ENCODE assay signal across 22 cellular contexts in the genomic region with DNA sequence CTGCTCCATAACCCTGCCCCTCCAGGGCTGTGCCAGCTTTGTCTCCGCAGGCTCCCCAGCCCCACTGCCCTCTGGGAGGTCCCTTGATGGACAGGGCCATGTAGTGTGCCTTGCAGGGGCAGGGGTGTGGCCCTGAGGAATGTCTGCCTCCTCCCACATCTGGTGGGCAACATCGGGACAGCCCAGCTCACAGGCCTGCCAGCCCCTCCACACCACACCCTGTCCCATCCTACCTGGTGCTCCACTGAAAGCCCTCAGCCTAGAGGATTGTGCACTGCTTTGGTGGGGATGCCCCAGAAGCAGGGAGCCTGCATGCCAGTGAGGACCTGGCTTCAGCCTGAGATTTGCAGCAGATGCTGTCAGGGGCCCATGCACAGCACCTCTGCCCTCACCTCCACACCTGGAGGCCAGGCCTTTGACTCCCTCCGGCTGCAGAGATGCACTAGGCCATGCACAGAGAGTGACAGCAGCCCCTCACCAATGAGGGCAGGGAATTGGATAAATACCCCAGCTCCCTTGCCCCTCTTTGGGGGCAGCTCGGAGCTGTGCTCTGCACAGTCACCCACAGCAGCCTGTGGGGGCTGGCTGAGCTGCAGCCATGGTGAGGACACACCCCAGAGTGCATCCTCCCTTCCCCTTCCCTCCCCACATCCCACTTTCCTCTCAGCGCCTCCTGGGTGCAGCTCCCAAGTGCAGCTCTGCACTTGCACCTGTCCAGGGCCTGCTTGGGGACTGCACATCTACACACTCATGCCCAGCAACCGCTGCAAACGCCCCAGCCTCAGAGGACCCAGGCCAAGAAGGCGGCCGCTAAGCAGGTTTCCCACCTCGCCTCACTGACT. TPM values are rescaled to one million over a fixed set of nuclear protein-coding genes. Genes with fewer than 3 reads are reported as not detected.
DNase-seq lines count a peak whose midpoint lies in the region; ATAC-seq and TF ChIP-seq lines count a peak whose summit lies in the region.
"Had no signal": no experiment of that assay in that cellular context is flagged by ENCODE, and none has a peak within 500 bp of the region (broad histone marks: within the 10 kb centered on the region; RNA-seq: fewer than 3 reads in every experiment).

No MANE protein-coding gene starts in this region.

- WGBS in suprapubic skin, result 73% methylated on average over 9 of the region's 10 CpGs

- no peaks in the 10 kb centered on the region for H3K9me3 ChIP-seq in suprapubic skin
- H3K9me3 ChIP-seq: gastrocnemius medialis, neutrophil had no signal

- H3K4me3 ChIP-seq in suprapubic skin, result no peak overlapping the region
- H3K4me3 ChIP-seq: dorsolateral prefrontal cortex, gastrocnemius medialis had no signal

- no peaks in the 10 kb centered on the region for H3K27me3 ChIP-seq in suprapubic skin
- H3K27me3 ChIP-seq: gastrocnemius medialis, neutrophil had no signal

- no peaks in the 10 kb centered on the region for H3K4me1 Mint-ChIP-seq in activated CD8-positive, alpha-beta memory T cell treated with anti-CD3 and anti-CD28 coated beads, Interleukin-2, amount 10 ng/mL, durations not matched to agents 7 days and 5 days
- no peaks in the 10 kb centered on the region for H3K4me1 Mint-ChIP-seq in activated T-helper 2 cell treated with anti-CD3 and anti-CD28 coated beads, Interferon-gamma antibody, Interleukin-2, Interleukin-4, amounts not matched to agents 10 μg/mL and 5 μg/mL and 100 μg/mL, durations not matched to agents 14 hours and 24 hours and 36 hours (ENCODE audit: low read depth)
- no peaks in the 10 kb centered on the region for H3K4me1 Mint-ChIP-seq in mesothelial cell of epicardium
- H3K4me1 Mint-ChIP-seq: activated CD4-positive, alpha-beta T cell treated with anti-CD3 and anti-CD28 coated beads, Interleukin-2, amount 10 ng/mL, durations not matched to agents 7 days and 5 days had no signal

- no peak overlapping the region for H3K27ac ChIP-seq in suprapubic skin
- H3K27ac ChIP-seq: dorsolateral prefrontal cortex, gastrocnemius medialis, neutrophil had no signal

- CTCF ChIA-PET in activated CD8-positive, alpha-beta memory T cell treated with anti-CD3 and anti-CD28 coated beads, Interleukin-2, amount 10 ng/mL, durations not matched to agents 7 days and 5 days (lab: Charles Lee), result no interaction called here

- no peaks in the 10 kb centered on the region for H3K4me1 ChIP-seq in suprapubic skin
- H3K4me1 ChIP-seq: gastrocnemius medialis had no signal

- H3K36me3 Mint-ChIP-seq in activated CD8-positive, alpha-beta memory T cell treated with anti-CD3 and anti-CD28 coated beads, Interleukin-2, amount 10 ng/mL, durations not matched to agents 7 days and 5 days, result no peaks in the 10 kb centered on the region
- H3K36me3 Mint-ChIP-seq in activated T-helper 2 cell treated with anti-CD3 and anti-CD28 coated beads, Interferon-gamma antibody, Interleukin-2, Interleukin-4, amounts not matched to agents 10 μg/mL and 5 μg/mL and 100 μg/mL, durations not matched to agents 14 hours and 24 hours and 36 hours (ENCODE audit: low read depth), result no peaks in the 10 kb centered on the region
- no peaks in the 10 kb centered on the region for H3K36me3 Mint-ChIP-seq in mesothelial cell of epicardium

- H3K4me3 Mint-ChIP-seq in activated CD8-positive, alpha-beta memory T cell treated with anti-CD3 and anti-CD28 coated beads, Interleukin-2, amount 10 ng/mL, durations not matched to agents 7 days and 5 days, result no peak overlapping the region
- H3K4me3 Mint-ChIP-seq in activated T-helper 2 cell treated with anti-CD3 and anti-CD28 coated beads, Interferon-gamma antibody, Interleukin-2, Interleukin-4, amounts not matched to agents 10 μg/mL and 5 μg/mL and 100 μg/mL, durations not matched to agents 14 hours and 24 hours and 36 hours (ENCODE audit: low read depth), result no peak overlapping the region
- H3K4me3 Mint-ChIP-seq in mesothelial cell of epicardium, result no peak overlapping the region
- H3K4me3 Mint-ChIP-seq: activated CD4-positive, alpha-beta T cell treated with anti-CD3 and anti-CD28 coated beads, Interleukin-2, amount 10 ng/mL, durations not matched to agents 7 days and 5 days had no signal

- no peaks in the 10 kb centered on the region for H3K36me3 ChIP-seq in suprapubic skin
- H3K36me3 ChIP-seq: gastrocnemius medialis, neutrophil had no signal

- intact Hi-C loops in activated T-helper 2 cell treated with anti-CD3 and anti-CD28 coated beads, Interferon-gamma antibody, Interleukin-2, Interleukin-4, amounts not matched to agents 10 μg/mL and 5 μg/mL and 100 μg/mL, durations not matched to agents 14 hours and 24 hours and 36 hours (cut with micrococcal nuclease), result no loop called here

- ATAC-seq in activated CD8-positive, alpha-beta memory T cell treated with anti-CD3 and anti-CD28 coated beads, Interleukin-2, amount 10 ng/mL, durations not matched to agents 7 days and 5 days, result no peak
- no peak for ATAC-seq in GM19397 (IDR thresholded peaks at IDR 0.05; ENCODE audit: unreplicated experiment)
- ATAC-seq: gastrocnemius medialis had no signal

- no peak for TF ChIP-seq EP300 in suprapubic skin (IDR thresholded peaks at IDR 0.05)

- TF ChIP-seq CTCF in mesothelial cell of epicardium (IDR thresholded peaks at IDR 0.05; ENCODE audit: unreplicated experiment) (no peak), suprapubic skin (IDR thresholded peaks at IDR 0.05) (no peak)

- DNase-seq in activated CD8-positive, alpha-beta memory T cell treated with anti-CD3 and anti-CD28 coated beads, Interleukin-2, amount 10 ng/mL, durations not matched to agents 7 days and 5 days, result peak; percentile 31
- DNase-seq in activated CD8-positive, alpha-beta memory T cell treated with anti-CD3 and anti-CD28 coated beads, Interleukin-2, amount 50 U/mL, for 4 hours, result no peak
- DNase-seq in activated T-helper 2 cell treated with anti-CD3 and anti-CD28 coated beads, Interferon-gamma antibody, Interleukin-2, Interleukin-4, amounts not matched to agents 10 μg/mL and 5 μg/mL and 100 μg/mL, durations not matched to agents 14 hours and 24 hours and 36 hours (ENCODE audit: low spot score), result peak; percentile 2
- DNase-seq in mesothelial cell of epicardium (ENCODE audit: low spot score in 2 of 2, unreplicated experiment in 2 of 2), result peak; percentile 13 to 24
- peak; percentile 38 to 66 for DNase-seq in suprapubic skin (ENCODE audit: low spot score in 2 of 2)
- no peak for DNase-seq in NCI-H446 treated with DMSO at 0.1 percent for 48 hours (lab: John Stamatoyannopoulos, UW)
- no peak for DNase-seq in DMS 273 treated with DMSO at 0.1 percent for 48 hours (lab: John Stamatoyannopoulos, UW)
- DNase-seq: activated CD4-positive, alpha-beta T cell treated with anti-CD3 and anti-CD28 coated beads, Interleukin-2, amount 10 ng/mL, durations not matched to agents 7 days and 5 days; C1 segment of cervical spinal cord; erythroblast; NCI-H1417; NCI-H748 treated with DMSO at 0.1 percent for 48 hours; OCI-M1; SHP77 treated with DMSO at 0.1 percent for 48 hours; stimulated activated naive CD4-positive, alpha-beta T cell treated with Interleukin-2 at 50 U/mL for 16 hours; trophoblast cell had no signal

- H3K27me3 Mint-ChIP-seq in activated CD8-positive, alpha-beta memory T cell treated with anti-CD3 and anti-CD28 coated beads, Interleukin-2, amount 10 ng/mL, durations not matched to agents 7 days and 5 days, result peaks cover 10% of the 10 kb centered on the region
- no peaks in the 10 kb centered on the region for H3K27me3 Mint-ChIP-seq in activated T-helper 2 cell treated with anti-CD3 and anti-CD28 coated beads, Interferon-gamma antibody, Interleukin-2, Interleukin-4, amounts not matched to agents 10 μg/mL and 5 μg/mL and 100 μg/mL, durations not matched to agents 14 hours and 24 hours and 36 hours (ENCODE audit: low read depth)
- peaks cover 14% of the 10 kb centered on the region for H3K27me3 Mint-ChIP-seq in mesothelial cell of epicardium (ENCODE audit: low read depth)

- H3K9me3 Mint-ChIP-seq in activated CD8-positive, alpha-beta memory T cell treated with anti-CD3 and anti-CD28 coated beads, Interleukin-2, amount 10 ng/mL, durations not matched to agents 7 days and 5 days (ENCODE audit: low read depth), result no peaks in the 10 kb centered on the region
- no peaks in the 10 kb centered on the region for H3K9me3 Mint-ChIP-seq in activated T-helper 2 cell treated with anti-CD3 and anti-CD28 coated beads, Interferon-gamma antibody, Interleukin-2, Interleukin-4, amounts not matched to agents 10 μg/mL and 5 μg/mL and 100 μg/mL, durations not matched to agents 14 hours and 24 hours and 36 hours
- peaks cover 5% of the 10 kb centered on the region for H3K9me3 Mint-ChIP-seq in mesothelial cell of epicardium
- H3K9me3 Mint-ChIP-seq: activated CD4-positive, alpha-beta T cell treated with anti-CD3 and anti-CD28 coated beads, Interleukin-2, amount 10 ng/mL, durations not matched to agents 7 days and 5 days had no signal

- no peak for TF ChIP-seq POLR2A in suprapubic skin (IDR thresholded peaks at IDR 0.05)

- H3K27ac Mint-ChIP-seq in activated CD8-positive, alpha-beta memory T cell treated with anti-CD3 and anti-CD28 coated beads, Interleukin-2, amount 10 ng/mL, durations not matched to agents 7 days and 5 days, result no peak overlapping the region
- H3K27ac Mint-ChIP-seq in activated T-helper 2 cell treated with anti-CD3 and anti-CD28 coated beads, Interferon-gamma antibody, Interleukin-2, Interleukin-4, amounts not matched to agents 10 μg/mL and 5 μg/mL and 100 μg/mL, durations not matched to agents 14 hours and 24 hours and 36 hours, result no peak overlapping the region
- no peak overlapping the region for H3K27ac Mint-ChIP-seq in mesothelial cell of epicardium
- H3K27ac Mint-ChIP-seq: activated CD4-positive, alpha-beta T cell treated with anti-CD3 and anti-CD28 coated beads, Interleukin-2, amount 10 ng/mL, durations not matched to agents 7 days and 5 days had no signal

RNA-seq across cellular contexts. Expression of a gene that starts 2.7 kb away (rescaled TPM):
- not detected for total RNA-seq in activated CD8-positive, alpha-beta memory T cell treated with anti-CD3 and anti-CD28 coated beads, Interleukin-2, amount 10 ng/mL, durations not matched to agents 7 days and 5 days
- not detected in 2 replicates for total RNA-seq in activated T-helper 2 cell treated with anti-CD3 and anti-CD28 coated beads, Interferon-gamma antibody, Interleukin-2, Interleukin-4, amounts not matched to agents 10 μg/mL and 5 μg/mL and 100 μg/mL, durations not matched to agents 14 hours and 24 hours and 36 hours
- total RNA-seq in mesothelial cell of epicardium, result 0.22 to 0.38 TPM in 2 of 3 replicates, not detected in the other
- not detected for total RNA-seq in suprapubic skin
- total RNA-seq: activated CD4-positive, alpha-beta T cell treated with anti-CD3 and anti-CD28 coated beads, Interleukin-2, amount 10 ng/mL, durations not matched to agents 7 days and 5 days; bronchial epithelial cell; gastrocnemius medialis; mononuclear cell had no signal

RNA-seq across cellular contexts. Expression of a gene that starts 32.1 kb away (rescaled TPM):
- not detected for total RNA-seq in activated CD8-positive, alpha-beta memory T cell treated with anti-CD3 and anti-CD28 coated beads, Interleukin-2, amount 10 ng/mL, durations not matched to agents 7 days and 5 days
- 0.09 TPM in 1 of 2 replicates, not detected in the other for total RNA-seq in activated T-helper 2 cell treated with anti-CD3 and anti-CD28 coated beads, Interferon-gamma antibody, Interleukin-2, Interleukin-4, amounts not matched to agents 10 μg/mL and 5 μg/mL and 100 μg/mL, durations not matched to agents 14 hours and 24 hours and 36 hours
- total RNA-seq in mesothelial cell of epicardium, result not detected in 3 replicates
- not detected for total RNA-seq in suprapubic skin
- total RNA-seq: activated CD4-positive, alpha-beta T cell treated with anti-CD3 and anti-CD28 coated beads, Interleukin-2, amount 10 ng/mL, durations not matched to agents 7 days and 5 days; bronchial epithelial cell had no signal

RNA-seq across cellular contexts. Expression of a gene that starts 38.4 kb away (rescaled TPM):
- total RNA-seq in activated CD8-positive, alpha-beta memory T cell treated with anti-CD3 and anti-CD28 coated beads, Interleukin-2, amount 10 ng/mL, durations not matched to agents 7 days and 5 days, result not detected
- not detected in 2 replicates for total RNA-seq in activated T-helper 2 cell treated with anti-CD3 and anti-CD28 coated beads, Interferon-gamma antibody, Interleukin-2, Interleukin-4, amounts not matched to agents 10 μg/mL and 5 μg/mL and 100 μg/mL, durations not matched to agents 14 hours and 24 hours and 36 hours
- 0.11 to 0.13 TPM in 2 of 3 replicates, not detected in the other for total RNA-seq in mesothelial cell of epicardium
- total RNA-seq in suprapubic skin, result not detected
- total RNA-seq: activated CD4-positive, alpha-beta T cell treated with anti-CD3 and anti-CD28 coated beads, Interleukin-2, amount 10 ng/mL, durations not matched to agents 7 days and 5 days; bronchial epithelial cell; mononuclear cell had no signal

Comparison
In these comparisons a context has a peak if more than half of its experiments do, and no peak if none do; other contexts are left out.
1. DNase-seq: peak in activated CD8-positive, alpha-beta memory T cell treated with anti-CD3 and anti-CD28 coated beads, Interleukin-2, amount 10 ng/mL, durations not matched to agents 7 days and 5 days (single experiment), activated T-helper 2 cell treated with anti-CD3 and anti-CD28 coated beads, Interferon-gamma antibody, Interleukin-2, Interleukin-4, amounts not matched to agents 10 μg/mL and 5 μg/mL and 100 μg/mL, durations not matched to agents 14 hours and 24 hours and 36 hours (single experiment), mesothelial cell of epicardium (2 of 2) and suprapubic skin (2 of 2); none in activated CD8-positive, alpha-beta memory T cell treated with anti-CD3 and anti-CD28 coated beads, Interleukin-2, amount 50 U/mL, for 4 hours (single experiment), NCI-H446 treated with DMSO at 0.1 percent for 48 hours (single experiment) and DMS 273 treated with DMSO at 0.1 percent for 48 hours (single experiment).